In genomic region chr19:34962281-34962944, GRCh38 we compare ENCODE assay signal across 8 cellular contexts. TPM values are rescaled to one million over a fixed set of nuclear protein-coding genes. Genes with fewer than 3 reads are reported as not detected.
DNase-seq lines count a peak whose midpoint lies in the region; ATAC-seq and TF ChIP-seq lines count a peak whose summit lies in the region.

No MANE protein-coding gene starts in this region.

- ATAC-seq in right cardiac atrium (peak; percentile 9 to 75), HG02970 (IDR thresholded peaks at IDR 0.05; ENCODE audit: low FRiP score, unreplicated experiment) (no peak), GM18517 (IDR thresholded peaks at IDR 0.05; ENCODE audit: unreplicated experiment) (no peak)

- H3K4me3 ChIP-seq in WI38 (ENCODE audit: low read depth, low read length) = peak overlapping the region; percentile 86
- peak overlapping the region; percentile 87 for H3K4me3 ChIP-seq in right cardiac atrium (ENCODE audit: low read length)
- peak overlapping the region; percentile 80 to 95 (median 85) for H3K4me3 ChIP-seq in subcutaneous abdominal adipose tissue (ENCODE audit: low read depth in 1 of 5, low read length in 5 of 5)

- DNase-seq in NK-92 treated with Interleukin-12 subunit alpha and Interleukin-12 subunit beta, amount 100 ng/mL, for 24 hours (lab: John Stamatoyannopoulos, UW) = peak; percentile 16
- DNase-seq in NK-92 (lab: John Stamatoyannopoulos, UW; ENCODE audit: unreplicated experiment) (no peak), right cardiac atrium (peak in 1 of 3 donors; percentile 17), NCI-H1048 (lab: John Stamatoyannopoulos, UW) (no peak)

- H3K27me3 ChIP-seq in right cardiac atrium (ENCODE audit: control insufficient read depth, insufficient read depth) (no peaks in the 10 kb centered on the region), subcutaneous abdominal adipose tissue (ENCODE audit: control insufficient read depth in 5 of 5, insufficient read depth in 4 of 5, low read length in 5 of 5) (peaks cover 0 to 5% (median 0%) of the 10 kb centered on the region in 5 donors)

- peak overlapping the region in 2 of 5 donors; percentile 67 to 88 for H3K9ac ChIP-seq in subcutaneous abdominal adipose tissue (ENCODE audit: low read length in 5 of 5)

- H3K36me3 ChIP-seq in subcutaneous abdominal adipose tissue (ENCODE audit: control insufficient read depth in 5 of 5, insufficient read depth in 5 of 5, low read length in 5 of 5) = peaks cover 1 to 39% (median 37%) of the 10 kb centered on the region in 5 donors

- TF ChIP-seq CTCF in WI38 (IDR thresholded peaks at IDR 0.05; ENCODE audit: low read depth, low read length) = no peak

- 66% methylated on average over 7 of the region's 7 CpGs for WGBS in right cardiac atrium

- H3K4me1 ChIP-seq in right cardiac atrium (ENCODE audit: control insufficient read depth, insufficient read depth, low read length) (peaks cover 7% of the 10 kb centered on the region), subcutaneous abdominal adipose tissue (ENCODE audit: control insufficient read depth in 5 of 5, insufficient read depth in 5 of 5, low read length in 5 of 5) (peaks cover 14 to 27% (median 26%) of the 10 kb centered on the region in 5 donors)

- intact Hi-C loops in right cardiac atrium (cut with DNase I) = no loop called here

- peak overlapping the region; percentile 73 for H3K27ac ChIP-seq in right cardiac atrium (ENCODE audit: low read length)
- H3K27ac ChIP-seq in subcutaneous abdominal adipose tissue (ENCODE audit: low read depth, low read length) = peak overlapping the region; percentile 64

- H3K9me3 ChIP-seq in right cardiac atrium (ENCODE audit: control insufficient read depth, low read length) = peaks cover 31% of the 10 kb centered on the region
- peaks cover 28 to 49% (median 41%) of the 10 kb centered on the region in 5 donors for H3K9me3 ChIP-seq in subcutaneous abdominal adipose tissue (ENCODE audit: control insufficient read depth in 5 of 5, low read length in 5 of 5)

RNA-seq across cellular contexts. Expression of gene ZNF792, which starts 1.6 kb away (rescaled TPM):
- total RNA-seq in right cardiac atrium = 1 to 10 TPM; 3.3 to 5.1 (median 4.3) TPM
- polyA plus RNA-seq in right cardiac atrium = 1.1 TPM

RNA-seq across cellular contexts. Expression of gene ZNF30, which starts 35.7 kb away (rescaled TPM):
- 1 to 10 TPM; 1.4 to 3.4 (median 3.1) TPM for total RNA-seq in right cardiac atrium
- polyA plus RNA-seq in right cardiac atrium = 1.8 TPM

RNA-seq across cellular contexts. Expression of gene GRAMD1A, which starts 37.7 kb away (rescaled TPM):
- 10 to 100 TPM; 27.9 to 37.4 (median 32.7) TPM for total RNA-seq in right cardiac atrium
- polyA plus RNA-seq in right cardiac atrium = 32.0 TPM

Comparison
In these comparisons a context has a peak if more than half of its experiments do, and no peak if none do; other contexts are left out.
1. ATAC-seq: peak in right cardiac atrium (2 of 2); none in HG02970 (single experiment) and GM18517 (single experiment).
2. Peak in every context shown above with its lines, with median percentiles within 50 percentile points of each other: H3K4me3 ChIP-seq.